ENCODE assay signal across 16 cellular contexts in genomic region chr1:43952731-43953350, GRCh38. TPM values are rescaled to one million over a fixed set of nuclear protein-coding genes. Genes with fewer than 3 reads are reported as not detected.
DNase-seq lines count a peak whose midpoint lies in the region; ATAC-seq, FAIRE-seq and TF ChIP-seq lines count a peak whose summit lies in the region.
"Had no signal": no experiment of that assay in that cellular context is flagged by ENCODE, and none has a peak within 500 bp of the region (broad histone marks: within the 10 kb centered on the region; RNA-seq: fewer than 3 reads in every experiment).

No MANE protein-coding gene starts in this region.

- POLR2A ChIA-PET in H1 (lab: Charles Lee; ENCODE audit: partially characterized antibody) = interaction anchor here (0.6 to 2.1 kb wide), 8 partner anchors 10 to 358 kb away, joined by 3 to 10 read pairs (median 4); partner anchors contain the start of genes DPH2 and SLC6A9

- peak; percentile 96 for FAIRE-seq in H1 (lab: Jason Lieb, UNC)
- FAIRE-seq: HTR-8/SVneo had no signal

- no peaks in the 10 kb centered on the region for H3K27me3 Mint-ChIP-seq in activated CD8-positive, alpha-beta memory T cell treated with anti-CD3 and anti-CD28 coated beads, Interleukin-2, amount 10 ng/mL, durations not matched to agents 7 days and 5 days
- H3K27me3 Mint-ChIP-seq: naive thymus-derived CD8-positive, alpha-beta T cell had no signal

- no peak for TF ChIP-seq POLR2A in H1 (IDR thresholded peaks at IDR 0.05; ENCODE audit: control extremely low read depth in 1 of 2, low read depth in 2 of 2, low read length in 2 of 2)

- H4K5ac ChIP-seq in H1 (ENCODE audit: insufficient read length, low read depth, low read length) = no peak overlapping the region

- no peak overlapping the region for H3K4me3 Mint-ChIP-seq in activated CD8-positive, alpha-beta memory T cell treated with anti-CD3 and anti-CD28 coated beads, Interleukin-2, amount 10 ng/mL, durations not matched to agents 7 days and 5 days
- H3K4me3 Mint-ChIP-seq: naive thymus-derived CD8-positive, alpha-beta T cell had no signal

- H3K56ac ChIP-seq in H1 (replicated peaks; ENCODE audit: insufficient read length, low read depth, low read length) = no peak overlapping the region

- H4K8ac ChIP-seq in H1 (ENCODE audit: extremely low read depth, insufficient read depth, low read length) = no peak overlapping the region

- H2AK5ac ChIP-seq in H1 (ENCODE audit: low read depth, low read length) = no peak overlapping the region

- no peak overlapping the region for H3K23ac ChIP-seq in H1 (ENCODE audit: insufficient read length)

- no peak overlapping the region for H3K27ac ChIP-seq in H1 (ENCODE audit: low read depth, low read length)
- no peak overlapping the region for H3K27ac ChIP-seq in tibial artery
- H3K27ac ChIP-seq: breast epithelium, GM23248 had no signal

- no peak for TF ChIP-seq RAD21 in H1 (IDR thresholded peaks at IDR 0.05 in 1 of 2, conservative IDR thresholded peaks at IDR 0.05 in 1 of 2; ENCODE audit: low read depth in 2 of 2, low read length in 2 of 2)

- H3K4me1 ChIP-seq in H1 (replicated peaks in 1 of 4; ENCODE audit: control insufficient read depth in 3 of 4, insufficient read depth in 4 of 4, low read length in 3 of 4) = peaks cover 0 to 7% (median 5%) of the 10 kb centered on the region in 4 experiments; a peak in 5 of 7 replicates
- peaks cover 0 to 15% (median 12%) of the 10 kb centered on the region in 4 donors for H3K4me1 ChIP-seq in tibial artery

- no peak overlapping the region for H2BK15ac ChIP-seq in H1 (ENCODE audit: low read length)

- H2BK120ac ChIP-seq in H1 (replicated peaks; ENCODE audit: low read depth, low read length) = no peak overlapping the region

- no peak overlapping the region for H3K9ac ChIP-seq in H1 (replicated peaks in 1 of 4; ENCODE audit: extremely low read depth in 1 of 4, low read depth in 3 of 4, low read length in 3 of 4)
- H3K9ac ChIP-seq: GM23248 had no signal

- peaks cover 11% of the 10 kb centered on the region for H3K4me1 Mint-ChIP-seq in activated CD8-positive, alpha-beta memory T cell treated with anti-CD3 and anti-CD28 coated beads, Interleukin-2, amount 10 ng/mL, durations not matched to agents 7 days and 5 days

- no peak overlapping the region for H2AFZ ChIP-seq in H1 (ENCODE audit: low read length)
- H2AFZ ChIP-seq: GM23248 had no signal

- no peak overlapping the region for H2BK5ac ChIP-seq in H1 (ENCODE audit: low read depth, low read length)

- TF ChIP-seq EP300 in H1 (IDR thresholded peaks at IDR 0.05; ENCODE audit: borderline replicate concordance in 1 of 2, low read depth in 2 of 2, low read length in 2 of 2) = no peak

- H2BK12ac ChIP-seq in H1 (ENCODE audit: low read depth, low read length) = no peak overlapping the region

- no peak overlapping the region; the same call in 1 of the 2 replicates for H3K18ac ChIP-seq in H1 (ENCODE audit: extremely low read depth, low read length)

- peaks cover 3% of the 10 kb centered on the region for H3K79me1 ChIP-seq in H1 (ENCODE audit: low read depth, low read length)

- H3K4me3 ChIP-seq in H1 (ENCODE audit: extremely low read depth in 1 of 4, insufficient read depth in 2 of 4, low read depth in 3 of 4, low read length in 4 of 4) (no peak overlapping the region), tibial artery (no peak overlapping the region)
- H3K4me3 ChIP-seq: breast epithelium, GM23248 had no signal

- H3K27me3 ChIP-seq in H1 (replicated peaks in 1 of 4; ENCODE audit: control insufficient read depth in 3 of 4, extremely low read depth in 1 of 4, insufficient read depth in 3 of 4, low read length in 3 of 4) (no peaks in the 10 kb centered on the region), tibial artery (no peaks in the 10 kb centered on the region)
- H3K27me3 ChIP-seq: breast epithelium had no signal

- CTCF ChIA-PET in H1 (lab: Charles Lee; ENCODE audit: partially characterized antibody) = interaction anchor here (0.6 to 10.8 kb wide), 16 partner anchors 11 to 188 kb away, joined by 3 to 151 read pairs (median 4); partner anchors contain the start of genes ARTN, ATP6V0B and DPH2
- CTCF ChIA-PET in activated CD8-positive, alpha-beta memory T cell treated with anti-CD3 and anti-CD28 coated beads, Interleukin-2, amount 10 ng/mL, durations not matched to agents 7 days and 5 days (lab: Charles Lee) = interaction anchor here (0.7 to 2.3 kb wide), 2 partner anchors 18 to 190 kb away, joined by 3 to 8 read pairs; partner anchors contain the start of gene ARTN

- peaks cover 0 to 9% of the 10 kb centered on the region in 2 experiments for H4K20me1 ChIP-seq in H1 (replicated peaks in 1 of 2; ENCODE audit: control insufficient read depth in 1 of 2, insufficient read depth in 2 of 2, low read length in 2 of 2)

- H3K9me3 ChIP-seq in H1 (ENCODE audit: insufficient read depth in 2 of 2, low read depth in 1 of 2, low read length in 1 of 2) (no peaks in the 10 kb centered on the region), tibial artery (no peaks in the 10 kb centered on the region)
- H3K9me3 ChIP-seq: breast epithelium had no signal

- 48 to 94% methylated on average over 1 to 8 of the region's 8 CpGs for WGBS in H1 (ENCODE audit: extremely low coverage in 1 of 2, insufficient coverage in 1 of 2, insufficient read length in 1 of 2, insufficient replicate concordance in 2 of 2, low coverage in 1 of 2, low lambda C conversion rate in 2 of 2, missing lambda C conversion rate in 1 of 2), 2 experiments

- H3K14ac ChIP-seq in H1 (ENCODE audit: insufficient read length) = no peak overlapping the region

- intact Hi-C loops in tibial artery (cut with DNase I; ENCODE audit: low total_unique reads) = no loop called here

- H3K27ac Mint-ChIP-seq in activated CD8-positive, alpha-beta memory T cell treated with anti-CD3 and anti-CD28 coated beads, Interleukin-2, amount 10 ng/mL, durations not matched to agents 7 days and 5 days = no peak overlapping the region
- H3K27ac Mint-ChIP-seq: naive thymus-derived CD8-positive, alpha-beta T cell had no signal

- DNase-seq in NCI-H1092 (lab: John Stamatoyannopoulos, UW) (peak; percentile 66), NCI-H524 (lab: John Stamatoyannopoulos, UW) (peak; percentile 95 to 99), H1 (ENCODE audit: low read depth in 1 of 2, low spot score in 2 of 2) (peak in 1 of 2 experiments; percentile 78), retina (peak; percentile 67), tibial artery (no peak), activated gamma-delta T cell (lab: John Stamatoyannopoulos, UW) (no peak)
- DNase-seq in activated CD8-positive, alpha-beta memory T cell treated with anti-CD3 and anti-CD28 coated beads, Interleukin-2, amount 10 ng/mL, durations not matched to agents 7 days and 5 days = no peak
- DNase-seq: GM23248; naive thymus-derived CD8-positive, alpha-beta T cell; NCI-H2081 treated with DMSO at 0.1 percent for 48 hours; stimulated activated CD4-positive, alpha-beta T cell treated with anti-CD3 and anti-CD28 coated beads, Interleukin-15, amount 100 ng/mL, for 24 hours had no signal

- H3K9me3 Mint-ChIP-seq in activated CD8-positive, alpha-beta memory T cell treated with anti-CD3 and anti-CD28 coated beads, Interleukin-2, amount 10 ng/mL, durations not matched to agents 7 days and 5 days (ENCODE audit: low read depth) = no peaks in the 10 kb centered on the region
- H3K9me3 Mint-ChIP-seq: naive thymus-derived CD8-positive, alpha-beta T cell had no signal

- peaks cover 5% of the 10 kb centered on the region for H3K36me3 Mint-ChIP-seq in activated CD8-positive, alpha-beta memory T cell treated with anti-CD3 and anti-CD28 coated beads, Interleukin-2, amount 10 ng/mL, durations not matched to agents 7 days and 5 days

- 0 out of 4 replicates have a peak, but pooled peaks cover 0 to 4% of the 10 kb centered on the region in 2 experiments for H3K79me2 ChIP-seq in H1 (ENCODE audit: control insufficient read depth in 1 of 2, insufficient read depth in 2 of 2, low read length in 2 of 2)

- H3K36me3 ChIP-seq in H1 (ENCODE audit: control insufficient read depth in 2 of 4, insufficient read depth in 4 of 4, low read length in 3 of 4) (peaks cover 3 to 10% (median 6%) of the 10 kb centered on the region in 4 experiments; a peak in 4 of 8 replicates), tibial artery (peaks cover 16 to 44% (median 24%) of the 10 kb centered on the region in 3 donors)
- H3K36me3 ChIP-seq: breast epithelium had no signal

- no peak for TF ChIP-seq CTCF in H1 (IDR thresholded peaks at IDR 0.05; ENCODE audit: control extremely low read depth in 1 of 3, insufficient read depth in 1 of 3, low read depth in 1 of 3, low read length in 3 of 3)
- no peak for TF ChIP-seq CTCF in tibial artery (IDR thresholded peaks at IDR 0.05)

- no peak overlapping the region for H3K4ac ChIP-seq in H1 (replicated peaks; ENCODE audit: insufficient read length, low read depth, low read length)

- H3K4me2 ChIP-seq in H1 (ENCODE audit: insufficient read depth in 1 of 2, low read depth in 2 of 2, low read length in 2 of 2) = peak overlapping the region; percentile 14 to 57; a peak in 3 of 4 replicates

- H3K23me2 ChIP-seq in H1 (ENCODE audit: low read depth, low read length) = no peaks in the 10 kb centered on the region

- H2BK20ac ChIP-seq in H1 (ENCODE audit: low read length) = no peak overlapping the region

- ATAC-seq in HG02840 (IDR thresholded peaks at IDR 0.05; ENCODE audit: low FRiP score, unreplicated experiment) = no peak
- no peak for ATAC-seq in activated CD8-positive, alpha-beta memory T cell treated with anti-CD3 and anti-CD28 coated beads, Interleukin-2, amount 10 ng/mL, durations not matched to agents 7 days and 5 days
- ATAC-seq: activated CD4-positive, CD25-positive, alpha-beta regulatory T cell treated with anti-CD3 and anti-CD28 coated beads, Interleukin-2, amount 50 U/mL, for 24 hours; naive thymus-derived CD8-positive, alpha-beta T cell had no signal

- no peak overlapping the region for H4K91ac ChIP-seq in H1 (replicated peaks; ENCODE audit: insufficient read length, low read length)

RNA-seq across cellular contexts. Expression of gene IPO13, which starts 6.1 kb away (rescaled TPM):
- total RNA-seq in H1 (2021; fragmentation: NEBNext Ultra II Directional; extraction: Animal tissue kit (Norgen Biotek cat#: 25700)) = 20.7 and 23.0 TPM in 2 replicates
- 27.0 and 29.4 TPM in 2 replicates for polyA plus RNA-seq in H1 (2011; rRNA removed)
- polyA plus RNA-seq in H1 (2011; cell fraction: cytosol; rRNA removed) = 21.9 TPM
- polyA plus RNA-seq in H1 (2011; cell fraction: nucleus; rRNA removed) = 39.3 TPM
- 17.0 to 24.3 TPM (median 21.8 TPM) in 4 replicates for polyA plus RNA-seq in H1 (2012, experiment 1 of 2)
- polyA plus RNA-seq in H1 (2012, experiment 2 of 2) = 28.0 TPM
- polyA plus RNA-seq in H1 (2013, experiment 1 of 2) = 10.8 TPM
- 10.3 TPM for polyA plus RNA-seq in H1 (2013, experiment 2 of 2)
- 47.8 and 49.9 TPM in 2 replicates for polyA minus RNA-seq in H1 (2011; rRNA and poly(A)+ RNA removed)
- 19.0 TPM for polyA minus RNA-seq in H1 (2011; cell fraction: cytosol; rRNA and poly(A)+ RNA removed)
- polyA minus RNA-seq in H1 (2011; cell fraction: nucleus; rRNA and poly(A)+ RNA removed) = 22.4 TPM
- 10 to 100 TPM; 25.3 to 29.4 TPM for total RNA-seq in activated CD8-positive, alpha-beta memory T cell treated with anti-CD3 and anti-CD28 coated beads, Interleukin-2, amount 10 ng/mL, durations not matched to agents 7 days and 5 days

RNA-seq across cellular contexts. Expression of gene DPH2, which starts 17.0 kb away (rescaled TPM):
- 64.9 and 65.3 TPM in 2 replicates for total RNA-seq in H1 (2021; fragmentation: NEBNext Ultra II Directional; extraction: Animal tissue kit (Norgen Biotek cat#: 25700))
- polyA plus RNA-seq in H1 (2011; rRNA removed) = 92.1 and 163 TPM in 2 replicates
- polyA plus RNA-seq in H1 (2011; cell fraction: cytosol; rRNA removed) = 86.7 TPM
- 239 TPM for polyA plus RNA-seq in H1 (2011; cell fraction: nucleus; rRNA removed)
- polyA plus RNA-seq in H1 (2012, experiment 1 of 2) = 43.5 to 63.1 TPM (median 52.3 TPM) in 4 replicates
- polyA plus RNA-seq in H1 (2012, experiment 2 of 2) = 81.4 TPM
- 39.0 TPM for polyA plus RNA-seq in H1 (2013, experiment 1 of 2)
- polyA plus RNA-seq in H1 (2013, experiment 2 of 2) = 35.0 TPM
- 74.9 and 79.0 TPM in 2 replicates for polyA minus RNA-seq in H1 (2011; rRNA and poly(A)+ RNA removed)
- polyA minus RNA-seq in H1 (2011; cell fraction: cytosol; rRNA and poly(A)+ RNA removed) = 53.3 TPM
- 78.0 TPM for polyA minus RNA-seq in H1 (2011; cell fraction: nucleus; rRNA and poly(A)+ RNA removed)
- total RNA-seq in activated CD8-positive, alpha-beta memory T cell treated with anti-CD3 and anti-CD28 coated beads, Interleukin-2, amount 10 ng/mL, durations not matched to agents 7 days and 5 days = 10 to 100 TPM; 28.1 to 39.8 TPM

RNA-seq across cellular contexts. Expression of gene ARTN, which starts 19.2 kb away (rescaled TPM):
- 22.7 and 23.3 TPM in 2 replicates for total RNA-seq in H1 (2021; fragmentation: NEBNext Ultra II Directional; extraction: Animal tissue kit (Norgen Biotek cat#: 25700))
- polyA plus RNA-seq in H1 (2011; rRNA removed) = 13.5 and 17.4 TPM in 2 replicates
- polyA plus RNA-seq in H1 (2011; cell fraction: cytosol; rRNA removed) = 17.3 TPM
- 51.9 TPM for polyA plus RNA-seq in H1 (2011; cell fraction: nucleus; rRNA removed)
- 9.2 to 17.1 TPM (median 15.6 TPM) in 4 replicates for polyA plus RNA-seq in H1 (2012, experiment 1 of 2)
- polyA plus RNA-seq in H1 (2012, experiment 2 of 2) = 7.0 TPM
- polyA plus RNA-seq in H1 (2013, experiment 1 of 2) = 19.3 TPM
- 19.6 TPM for polyA plus RNA-seq in H1 (2013, experiment 2 of 2)
- polyA minus RNA-seq in H1 (2011; rRNA and poly(A)+ RNA removed) = 2.1 and 5.6 TPM in 2 replicates
- polyA minus RNA-seq in H1 (2011; cell fraction: cytosol; rRNA and poly(A)+ RNA removed) = 13.7 TPM
- polyA minus RNA-seq in H1 (2011; cell fraction: nucleus; rRNA and poly(A)+ RNA removed) = 21.4 TPM
- total RNA-seq in activated CD8-positive, alpha-beta memory T cell treated with anti-CD3 and anti-CD28 coated beads, Interleukin-2, amount 10 ng/mL, durations not matched to agents 7 days and 5 days = not detected
- total RNA-seq: SK-MEL-5 had no signal
- polyA plus RNA-seq: GM23248; naive thymus-derived CD8-positive, alpha-beta T cell had no signal

RNA-seq across cellular contexts. Expression of gene ATP6V0B, which starts 21.9 kb away (rescaled TPM):
- 105 and 106 TPM in 2 replicates for total RNA-seq in H1 (2021; fragmentation: NEBNext Ultra II Directional; extraction: Animal tissue kit (Norgen Biotek cat#: 25700))
- polyA plus RNA-seq in H1 (2011; rRNA removed) = 302 and 308 TPM in 2 replicates
- 184 TPM for polyA plus RNA-seq in H1 (2011; cell fraction: cytosol; rRNA removed)
- 229 TPM for polyA plus RNA-seq in H1 (2011; cell fraction: nucleus; rRNA removed)
- polyA plus RNA-seq in H1 (2012, experiment 1 of 2) = 67.6 to 121 TPM (median 110 TPM) in 4 replicates
- polyA plus RNA-seq in H1 (2012, experiment 2 of 2) = 213 TPM
- polyA plus RNA-seq in H1 (2013, experiment 1 of 2) = 82.5 TPM
- polyA plus RNA-seq in H1 (2013, experiment 2 of 2) = 103 TPM
- 81.0 and 107 TPM in 2 replicates for polyA minus RNA-seq in H1 (2011; rRNA and poly(A)+ RNA removed)
- 56.4 TPM for polyA minus RNA-seq in H1 (2011; cell fraction: cytosol; rRNA and poly(A)+ RNA removed)
- 57.2 TPM for polyA minus RNA-seq in H1 (2011; cell fraction: nucleus; rRNA and poly(A)+ RNA removed)
- total RNA-seq in activated CD8-positive, alpha-beta memory T cell treated with anti-CD3 and anti-CD28 coated beads, Interleukin-2, amount 10 ng/mL, durations not matched to agents 7 days and 5 days = 100 to 1,000 TPM; 108 to 139 TPM

RNA-seq across cellular contexts. Expression of gene B4GALT2, which starts 26.2 kb away (rescaled TPM):
- total RNA-seq in H1 (2021; fragmentation: NEBNext Ultra II Directional; extraction: Animal tissue kit (Norgen Biotek cat#: 25700)) = 56.5 and 60.6 TPM in 2 replicates
- polyA plus RNA-seq in H1 (2011; rRNA removed) = 121 and 152 TPM in 2 replicates
- 73.9 TPM for polyA plus RNA-seq in H1 (2011; cell fraction: cytosol; rRNA removed)
- polyA plus RNA-seq in H1 (2011; cell fraction: nucleus; rRNA removed) = 116 TPM
- 39.4 to 75.9 TPM (median 64.3 TPM) in 4 replicates for polyA plus RNA-seq in H1 (2012, experiment 1 of 2)
- polyA plus RNA-seq in H1 (2012, experiment 2 of 2) = 69.9 TPM
- polyA plus RNA-seq in H1 (2013, experiment 1 of 2) = 41.5 TPM
- 41.4 TPM for polyA plus RNA-seq in H1 (2013, experiment 2 of 2)
- polyA minus RNA-seq in H1 (2011; rRNA and poly(A)+ RNA removed) = 37.6 and 38.8 TPM in 2 replicates
- polyA minus RNA-seq in H1 (2011; cell fraction: cytosol; rRNA and poly(A)+ RNA removed) = 44.5 TPM
- 39.0 TPM for polyA minus RNA-seq in H1 (2011; cell fraction: nucleus; rRNA and poly(A)+ RNA removed)
- 10 to 100 TPM; 20.1 to 25.5 TPM for total RNA-seq in activated CD8-positive, alpha-beta memory T cell treated with anti-CD3 and anti-CD28 coated beads, Interleukin-2, amount 10 ng/mL, durations not matched to agents 7 days and 5 days

Comparison
In these comparisons a context has a peak if more than half of its experiments do, and no peak if none do; other contexts are left out.
1. DNase-seq: peak in NCI-H1092 (single experiment), NCI-H524 (2 of 2) and retina (single experiment); none in tibial artery (0 of 2), activated gamma-delta T cell (single experiment) and activated CD8-positive, alpha-beta memory T cell treated with anti-CD3 and anti-CD28 coated beads, Interleukin-2, amount 10 ng/mL, durations not matched to agents 7 days and 5 days (single experiment).
2. RNA of gene ARTN, which starts 19.2 kb away (total RNA-seq): 22.7 to 23.3 TPM in H1; not detected in activated CD8-positive, alpha-beta memory T cell treated with anti-CD3 and anti-CD28 coated beads, Interleukin-2, amount 10 ng/mL, durations not matched to agents 7 days and 5 days; every median in the first group is over 10 times any median in the second.